Comparison of ENCODE assay signal across 16 cellular contexts in genomic region chr3:134317106-134317947, GRCh38. TPM values are rescaled to one million over a fixed set of nuclear protein-coding genes. Genes with fewer than 3 reads are reported as not detected.
A peak's percentile ranks its signal among the peaks of the same experiment; 100 is the strongest.
DNase-seq lines count a peak whose midpoint lies in the region; ATAC-seq, FAIRE-seq and TF ChIP-seq lines count a peak whose summit lies in the region.
"Had no signal": no experiment of that assay in that cellular context is flagged by ENCODE, and none has a peak within 500 bp of the region (broad histone marks: within the 10 kb centered on the region; RNA-seq: fewer than 3 reads in every experiment).

No MANE protein-coding gene starts in this region.

- intact Hi-C loops in cardiac septum (cut with DNase I), result no loop called here
- intact Hi-C loops in heart right ventricle (cut with DNase I), result loop anchor here in 2 of 10 donors (5.0 kb wide), 2 partner anchors 40 to 45 kb away; no protein-coding TSS in a partner anchor

- no peak for TF ChIP-seq CTCF in heart right ventricle (IDR thresholded peaks at IDR 0.05)
- no peak for TF ChIP-seq CTCF in keratinocyte (optimal IDR thresholded peaks at IDR 0.05 in 1 of 3, IDR thresholded peaks at IDR 0.05 in 1 of 3, conservative IDR thresholded peaks at IDR 0.05 in 1 of 3; ENCODE audit: extremely low read depth in 1 of 3, insufficient read depth in 2 of 3, low read length in 3 of 3)

- peak overlapping the region; percentile 53 for H3K9ac ChIP-seq in keratinocyte (ENCODE audit: control insufficient read depth, extremely low read depth, insufficient read depth, low read length)

- H3K9me1 ChIP-seq in keratinocyte (ENCODE audit: control insufficient read depth, extremely low read depth, insufficient read depth, low read length), result no peaks in the 10 kb centered on the region

- H3K4me2 ChIP-seq in keratinocyte (ENCODE audit: control insufficient read depth, extremely low read depth, insufficient read depth, low read depth, low read length), result peak overlapping the region; percentile 50

- H3K4me3 ChIP-seq in heart right ventricle, result no peak overlapping the region
- no peak overlapping the region for H3K4me3 ChIP-seq in keratinocyte (ENCODE audit: control insufficient read depth in 2 of 3, extremely low read depth in 1 of 3, insufficient read depth in 2 of 3, low read depth in 1 of 3, low read length in 3 of 3)

- H3K9me3 ChIP-seq in heart right ventricle (no peaks in the 10 kb centered on the region), keratinocyte (ENCODE audit: control insufficient read depth, low read depth, low read length) (no peaks in the 10 kb centered on the region)

- FAIRE-seq in keratinocyte (lab: Jason Lieb, UNC), result peak; percentile 96
- FAIRE-seq: A204.1 had no signal

- no peak overlapping the region for H3K27ac ChIP-seq in heart right ventricle
- peak overlapping the region; percentile 82 for H3K27ac ChIP-seq in keratinocyte (ENCODE audit: control insufficient read depth, insufficient read depth, low read length)

- H3K79me2 ChIP-seq in keratinocyte (ENCODE audit: control insufficient read depth, insufficient read depth, low read length), result no peaks in the 10 kb centered on the region

- peaks cover 11 to 42% (median 37%) of the 10 kb centered on the region in 9 donors for H3K4me1 ChIP-seq in heart right ventricle
- H3K4me1 ChIP-seq in keratinocyte (ENCODE audit: control insufficient read depth, extremely low read depth, insufficient read depth, low read length), result peaks cover 72% of the 10 kb centered on the region

- H3K27me3 ChIP-seq in heart right ventricle (peaks cover 0 to 19% (median 0%) of the 10 kb centered on the region in 7 donors), keratinocyte (ENCODE audit: control insufficient read depth, extremely low read depth, insufficient read depth, low read length) (no peaks in the 10 kb centered on the region)

- peak; percentile 14 for DNase-seq in cardiac septum (ENCODE audit: low spot score)
- DNase-seq in heart right ventricle, result no peak
- peak; percentile 76 for DNase-seq in astrocyte of the hippocampus (ENCODE audit: low read depth, low spot score)
- no peak for DNase-seq in keratinocyte (ENCODE audit: low read depth, low spot score)
- DNase-seq in effector CD4-positive, alpha-beta T cell, result no peak
- DNase-seq in Kasumi-1 (lab: John Stamatoyannopoulos, UW), result no peak
- DNase-seq in HuH-7.5 (ENCODE audit: low spot score), result no peak
- no peak for DNase-seq in RPMI8226
- DNase-seq: activated naive CD8-positive, alpha-beta T cell treated with anti-CD3 and anti-CD28 coated beads, Interleukin-2, amount 10 ng/mL, durations not matched to agents 7 days and 5 days; DMS153; effector memory CD8-positive, alpha-beta T cell; MM.1S; right cardiac atrium had no signal

- no peaks in the 10 kb centered on the region for H4K20me1 ChIP-seq in keratinocyte (ENCODE audit: control insufficient read depth, extremely low read depth, insufficient read depth, low read length)

- no peak overlapping the region for H2AFZ ChIP-seq in keratinocyte (ENCODE audit: control insufficient read depth, low read length)

- no peaks in the 10 kb centered on the region for H3K36me3 ChIP-seq in heart right ventricle
- H3K36me3 ChIP-seq in keratinocyte (ENCODE audit: control insufficient read depth in 2 of 2, extremely low read depth in 1 of 2, insufficient read depth in 2 of 2, low read length in 2 of 2), result no peaks in the 10 kb centered on the region

- dilution Hi-C loops in keratinocyte (cut with MboI; ENCODE audit: extremely low pct_ligation_motif_present, low sequenced_read_pairs), result no loop called here

- no peak for ATAC-seq in heart right ventricle
- ATAC-seq: effector memory CD8-positive, alpha-beta T cell; right cardiac atrium had no signal

- 97 to 98% methylated on average over 6 of the region's 6 CpGs for WGBS in heart right ventricle, 2 donors

RNA-seq across cellular contexts. Expression of gene AMOTL2, which starts 56.9 kb away (rescaled TPM):
- total RNA-seq in cardiac septum, result 64.6 TPM
- 10 to 100 TPM; 27.8 to 96.6 (median 57.8) TPM for total RNA-seq in heart right ventricle
- 10 to 100 TPM; 18.7 to 19.8 TPM for polyA plus RNA-seq in heart right ventricle
- polyA plus RNA-seq in keratinocyte, result 39.8 to 57.2 TPM (median 45.6 TPM) in 3 replicates
- 52.7 TPM for polyA plus RNA-seq in keratinocyte (2011; ENCODE audit: low read depth)
- polyA plus RNA-seq in keratinocyte (2011; cell fraction: cytosol; rRNA removed), result 30.8 and 32.5 TPM in 2 replicates
- 88.6 and 88.9 TPM in 2 replicates for polyA plus RNA-seq in keratinocyte (2011; cell fraction: nucleus; rRNA removed)
- 44.4 and 81.4 TPM in 2 replicates for polyA plus RNA-seq in keratinocyte (2012; ENCODE audit: low replicate concordance)
- polyA minus RNA-seq in keratinocyte, result 49.8 to 105 TPM (median 62.0 TPM) in 3 replicates
- polyA minus RNA-seq in keratinocyte (2011; cell fraction: cytosol; rRNA and poly(A)+ RNA removed), result 64.5 TPM
- 82.0 and 84.4 TPM in 2 replicates for polyA minus RNA-seq in keratinocyte (2011; cell fraction: nucleus; rRNA and poly(A)+ RNA removed)
- total RNA-seq: activated naive CD8-positive, alpha-beta T cell treated with anti-CD3 and anti-CD28 coated beads, Interleukin-2, amount 10 ng/mL, durations not matched to agents 7 days and 5 days; OCI-LY7; T-helper 2 cell treated with Interferon-gamma antibody and Interleukin-4, amounts not matched to agents 100 ng/mL and 5 ng/mL, for 36 hours had no signal

Comparison
In these comparisons a context has a peak if more than half of its experiments do, and no peak if none do; other contexts are left out.
1. DNase-seq: peak in cardiac septum (single experiment) and astrocyte of the hippocampus (single experiment); none in heart right ventricle (0 of 2), keratinocyte (single experiment), effector CD4-positive, alpha-beta T cell (single experiment), Kasumi-1 (0 of 2), HuH-7.5 (single experiment) and RPMI8226 (single experiment).